1 cellular context compared by ENCODE assay signal in the genomic region with DNA sequence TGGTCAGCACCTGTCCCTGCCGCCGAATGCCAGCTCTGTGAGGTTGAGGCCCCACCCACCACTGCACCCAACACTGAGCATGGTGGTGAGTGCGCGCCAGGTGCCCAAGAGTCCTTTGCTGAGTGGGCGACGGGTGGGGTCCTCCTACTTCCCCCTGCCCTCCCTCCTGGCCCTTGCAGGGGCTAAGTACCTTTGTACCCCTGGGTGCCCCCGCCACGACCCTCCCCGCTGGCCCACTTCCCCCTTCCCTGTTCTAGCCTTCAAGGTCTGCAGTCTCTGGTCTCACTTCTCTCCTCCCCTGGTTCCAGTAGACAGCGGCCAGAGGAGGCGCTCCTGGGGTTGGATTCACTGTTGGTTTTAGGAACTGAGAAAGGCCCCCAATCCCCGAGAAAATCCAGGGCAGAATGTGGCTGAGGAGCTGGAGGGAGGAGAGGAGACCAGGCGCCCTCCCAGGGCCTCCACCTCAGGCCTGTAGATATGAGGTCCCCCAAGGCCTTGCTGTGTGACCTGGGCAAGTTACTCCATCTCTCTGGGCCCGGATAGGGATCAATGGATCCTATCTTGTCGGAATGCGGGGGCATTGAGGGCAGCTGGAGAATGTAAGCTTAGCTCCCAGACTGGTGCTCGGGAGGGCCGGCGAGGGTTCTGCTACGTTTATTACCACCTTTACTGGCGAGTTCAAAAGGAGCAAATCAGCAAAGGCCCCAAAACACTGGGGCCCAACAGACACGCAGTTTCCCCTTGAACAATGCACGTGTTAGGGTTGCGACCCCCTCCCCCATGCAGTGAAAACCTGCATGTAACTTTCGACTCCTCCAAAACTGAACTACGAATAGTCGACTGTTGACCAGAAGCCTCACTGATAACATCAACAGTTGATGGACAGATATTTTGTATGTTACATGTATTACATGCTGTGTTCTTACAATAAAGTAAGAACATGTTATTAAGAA.
TF ChIP-seq lines count a peak whose summit lies in the region.

No MANE protein-coding gene starts in this region.

TF ChIP-seq in H1, 55 proteins besides CTCF, POLR2A, EP300 and RAD21:
- TF ChIP-seq KDM1A (IDR thresholded peaks at IDR 0.05; ENCODE audit: borderline replicate concordance, low read length) (peak; percentile 41; the same call in 1 of the 2 replicates), JUND (IDR thresholded peaks at IDR 0.05; ENCODE audit: low read length) (no peak), TCF12 (IDR thresholded peaks at IDR 0.05; ENCODE audit: low read depth, low read length) (no peak), SP2 (IDR thresholded peaks at IDR 0.05; ENCODE audit: low read length) (no peak), SIRT6 (IDR thresholded peaks at IDR 0.05; ENCODE audit: low read length) (no peak), SP1 (IDR thresholded peaks at IDR 0.05; ENCODE audit: low read depth, low read length) (no peak), CEBPB (IDR thresholded peaks at IDR 0.05; ENCODE audit: low read depth, low read length) (no peak), PHF8 (conservative IDR thresholded peaks at IDR 0.05; ENCODE audit: low read depth, low read length) (no peak)
